In the genomic region with DNA sequence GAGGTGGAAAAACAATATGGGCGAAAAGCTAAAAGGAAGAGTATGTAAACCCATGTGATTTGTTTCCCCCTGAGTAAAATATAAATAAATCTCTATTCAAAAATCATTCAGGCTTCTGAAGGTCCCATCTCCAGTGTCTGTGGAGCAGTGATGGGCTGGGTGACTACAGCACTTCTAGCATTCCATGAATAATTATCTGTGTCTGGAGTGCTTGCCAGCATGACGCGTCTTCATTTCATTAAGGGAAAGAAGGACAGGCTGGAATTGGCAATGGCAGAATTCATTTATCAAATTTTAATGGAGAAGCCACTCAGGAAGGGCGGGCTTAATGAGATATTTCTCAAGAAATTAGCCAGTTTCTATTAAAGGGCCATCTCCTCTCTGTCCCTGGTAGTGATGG, we compare ENCODE assay signal across 26 cellular contexts.
"Had no signal": no experiment of that assay in that cellular context is flagged by ENCODE, and none has a peak within 500 bp of the region (broad histone marks: within the 10 kb centered on the region; RNA-seq: fewer than 3 reads in every experiment).

No MANE protein-coding gene starts in this region.

- H3K27me3 Mint-ChIP-seq: dendritic cell treated with granulocyte-macrophage colony-stimulating factor and Interleukin-4, amounts not matched to agents 40 ng/mL and 50 ng/mL, for 4 days; naive B cell; natural killer cell treated with Interleukin-12 subunit alpha and Interleukin-12 subunit beta and Interleukin-15 and Interleukin-18, amount 100 ng/mL, for 72 hours; type B pancreatic cell had no signal

- H3K27ac ChIP-seq: colonic mucosa, esophagus muscularis mucosa, lower lobe of right lung, psoas muscle, sigmoid colon, stomach, testis, tibial artery had no signal

- DNase-seq: colonic mucosa; effector memory CD4-positive, alpha-beta T cell; immature natural killer cell; islet precursor cell; kidney glomerular epithelial cell; left colon; left ventricle myocardium superior; lower lobe of right lung; mucosa of descending colon; naive B cell; psoas muscle; right cardiac atrium; sigmoid colon; stimulated activated CD4-positive, alpha-beta T cell treated with anti-CD3 and anti-CD28 coated beads, Interleukin-2, amount 100 ng/mL, for 24 hours; stimulated activated CD4-positive, alpha-beta T cell treated with anti-CD3 and anti-CD28 coated beads, Interleukin-4, amount 100 ng/mL, for 24 hours; stimulated activated naive CD4-positive, alpha-beta T cell treated with Interleukin-2 at 50 U/mL for 16 hours; stomach; testis; tibial artery had no signal

- H3K4me3 ChIP-seq: colonic mucosa, esophagus muscularis mucosa, lower lobe of right lung, mucosa of descending colon, psoas muscle, sigmoid colon, stomach, testis, tibial artery had no signal

- H3K9me3 ChIP-seq: colonic mucosa, esophagus muscularis mucosa, lower lobe of right lung, psoas muscle, stomach, testis, tibial artery had no signal

- H3K4me3 Mint-ChIP-seq: dendritic cell treated with granulocyte-macrophage colony-stimulating factor and Interleukin-4, amounts not matched to agents 40 ng/mL and 50 ng/mL, for 4 days; immature natural killer cell; mesothelial cell of epicardium; naive B cell; natural killer cell treated with Interleukin-12 subunit alpha and Interleukin-12 subunit beta and Interleukin-15 and Interleukin-18, amount 100 ng/mL, for 72 hours; neural crest cell; stimulated activated effector memory CD8-positive, alpha-beta T cell treated with anti-CD3 and anti-CD28 coated beads, Interleukin-12 subunit alpha, Interleukin-12 subunit beta, amount 100 ng/mL, for 72 hours; type B pancreatic cell had no signal

- H3K27me3 ChIP-seq: colonic mucosa, esophagus muscularis mucosa, sigmoid colon, stomach, testis, tibial artery had no signal

- H3K9me3 Mint-ChIP-seq: mesothelial cell of epicardium, neural crest cell, type B pancreatic cell had no signal

- H3K36me3 Mint-ChIP-seq: immature natural killer cell; mesothelial cell of epicardium; naive B cell; natural killer cell treated with Interleukin-12 subunit alpha and Interleukin-12 subunit beta and Interleukin-15 and Interleukin-18, amount 100 ng/mL, for 72 hours; stimulated activated effector memory CD8-positive, alpha-beta T cell treated with anti-CD3 and anti-CD28 coated beads, Interleukin-12 subunit alpha, Interleukin-12 subunit beta, amount 100 ng/mL, for 72 hours; type B pancreatic cell had no signal

- H3K4me1 Mint-ChIP-seq: immature natural killer cell; naive B cell; stimulated activated effector memory CD8-positive, alpha-beta T cell treated with anti-CD3 and anti-CD28 coated beads, Interleukin-12 subunit alpha, Interleukin-12 subunit beta, amount 100 ng/mL, for 72 hours had no signal

- H3K36me3 ChIP-seq: colonic mucosa, esophagus muscularis mucosa, lower lobe of right lung, sigmoid colon, stomach, tibial artery had no signal

- H3K4me1 ChIP-seq: colonic mucosa, lower lobe of right lung, psoas muscle, sigmoid colon, testis, tibial artery had no signal

- H3K27ac Mint-ChIP-seq: dendritic cell treated with granulocyte-macrophage colony-stimulating factor and Interleukin-4, amounts not matched to agents 40 ng/mL and 50 ng/mL, for 4 days; immature natural killer cell; mesothelial cell of epicardium; naive B cell; natural killer cell treated with Interleukin-12 subunit alpha and Interleukin-12 subunit beta and Interleukin-15 and Interleukin-18, amount 100 ng/mL, for 72 hours; stimulated activated effector memory CD8-positive, alpha-beta T cell treated with anti-CD3 and anti-CD28 coated beads, Interleukin-12 subunit alpha, Interleukin-12 subunit beta, amount 100 ng/mL, for 72 hours; type B pancreatic cell had no signal
